8 cellular contexts compared by ENCODE assay signal in genomic region chr18:43563780-43564179, GRCh38.
DNase-seq lines count a peak whose midpoint lies in the region; ATAC-seq and TF ChIP-seq lines count a peak whose summit lies in the region.

No MANE protein-coding gene starts in this region.

- DNase-seq in HuH-7.5 (ENCODE audit: low spot score) (peak; percentile 1), RPMI8226 (peak; percentile 44), fibroblast of pulmonary artery (ENCODE audit: low read depth) (peak; percentile 59), psoas muscle (no peak), T-helper 2 cell (no peak), DMS79 treated with DMSO at 0.1 percent for 48 hours (lab: John Stamatoyannopoulos, UW) (no peak)

- ATAC-seq in GM18499 (IDR thresholded peaks at IDR 0.05; ENCODE audit: insufficient read depth, unreplicated experiment) (peak; percentile 61), psoas muscle (no peak), GM21619 (IDR thresholded peaks at IDR 0.05; ENCODE audit: unreplicated experiment) (no peak)

- no peaks in the 10 kb centered on the region for H3K4me1 ChIP-seq in psoas muscle

- TF ChIP-seq CTCF in fibroblast of pulmonary artery (IDR thresholded peaks at IDR 0.05; ENCODE audit: low read length, missing control alignments) (peak; percentile 50), psoas muscle (IDR thresholded peaks at IDR 0.05) (peak; percentile 24)

- no peak overlapping the region for H3K27ac ChIP-seq in psoas muscle

- intact Hi-C loops in psoas muscle (cut with DNase I): no loop called here

- WGBS in psoas muscle, 3 donors: 23 to 28% (median 26%) methylated on average over 3 of the region's 3 CpGs

- no peaks in the 10 kb centered on the region for H3K36me3 ChIP-seq in psoas muscle (ENCODE audit: insufficient read depth in 1 of 2, low read depth in 1 of 2)

- no peak overlapping the region for H3K4me3 ChIP-seq in fibroblast of pulmonary artery (replicated peaks; ENCODE audit: low read depth, low read length)
- no peak overlapping the region for H3K4me3 ChIP-seq in psoas muscle

- H3K27me3 ChIP-seq in psoas muscle (ENCODE audit: insufficient read depth in 3 of 3, low read length in 2 of 3): no peaks in the 10 kb centered on the region

- H3K9me3 ChIP-seq in psoas muscle: no peaks in the 10 kb centered on the region

Comparison
In these comparisons a context has a peak if more than half of its experiments do, and no peak if none do; other contexts are left out.
1. DNase-seq: peak in HuH-7.5 (single experiment), RPMI8226 (single experiment) and fibroblast of pulmonary artery (single experiment); none in psoas muscle (0 of 2), T-helper 2 cell (0 of 5) and DMS79 treated with DMSO at 0.1 percent for 48 hours (single experiment).